ENCODE assay signal across 16 cellular contexts in the genomic region with DNA sequence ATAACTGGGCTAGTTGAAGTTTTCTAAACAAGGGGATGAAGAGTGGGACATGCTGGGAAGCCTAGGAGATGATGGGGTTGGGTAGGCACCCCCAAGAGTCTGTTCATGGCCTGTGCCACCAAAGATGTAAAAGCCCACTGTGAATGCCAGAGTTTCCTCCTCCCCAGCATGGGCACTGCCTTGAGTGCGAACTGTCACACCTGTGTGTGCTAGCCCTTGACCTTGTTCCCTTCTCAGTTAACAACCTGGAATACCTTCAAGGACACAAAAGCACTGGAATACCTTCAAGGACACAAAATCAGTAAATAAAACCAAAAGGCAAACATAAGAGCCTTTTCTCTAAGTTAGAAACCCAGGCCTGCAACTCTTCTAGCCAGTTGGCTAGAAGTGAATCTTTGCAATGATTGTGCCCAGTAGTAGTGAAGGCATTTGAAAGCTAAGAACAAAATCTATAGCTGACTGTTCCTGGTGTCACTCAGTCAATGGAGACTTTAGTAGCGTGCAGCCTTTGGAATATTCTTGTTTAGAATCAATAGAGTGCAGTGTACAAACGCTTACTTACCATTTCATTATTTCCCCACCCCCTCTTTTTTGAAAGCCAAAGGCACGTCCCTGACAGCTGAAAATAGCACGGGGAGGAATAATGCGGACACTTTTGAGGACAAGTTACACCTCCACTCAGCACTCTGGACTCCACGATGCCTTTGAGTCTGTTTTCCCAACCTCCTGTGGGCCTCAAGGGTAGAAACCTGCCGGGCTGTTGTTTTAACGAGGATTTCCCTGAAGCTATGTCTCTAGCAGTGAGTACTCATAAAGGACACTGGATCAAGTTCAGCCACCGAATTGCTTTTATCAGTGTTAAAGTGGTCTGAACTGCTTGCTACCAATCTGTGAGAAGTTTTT. TPM values are rescaled to one million over a fixed set of nuclear protein-coding genes. Genes with fewer than 3 reads are reported as not detected.
DNase-seq lines count a peak whose midpoint lies in the region; ATAC-seq and TF ChIP-seq lines count a peak whose summit lies in the region.
"Had no signal": no experiment of that assay in that cellular context is flagged by ENCODE, and none has a peak within 500 bp of the region (broad histone marks: within the 10 kb centered on the region; RNA-seq: fewer than 3 reads in every experiment).

No MANE protein-coding gene starts in this region.

- H3K27ac Mint-ChIP-seq in CD14-positive monocyte: peak overlapping the region in 4 of 7 donors; percentile 2 to 22 (median 16)
- peak overlapping the region; percentile 47 to 84 (median 64) for H3K27ac Mint-ChIP-seq in CD4-positive, alpha-beta memory T cell
- H3K27ac Mint-ChIP-seq in effector memory CD8-positive, alpha-beta T cell: peak overlapping the region; percentile 66 to 83
- peak overlapping the region; percentile 5 for H3K27ac Mint-ChIP-seq in memory B cell

- no peaks in the 10 kb centered on the region for H3K27me3 ChIP-seq in CD4-positive, alpha-beta memory T cell (ENCODE audit: insufficient read depth, low read length)

- peaks cover 0 to 1% (median 0%) of the 10 kb centered on the region in 3 donors for H3K27me3 Mint-ChIP-seq in CD14-positive monocyte (ENCODE audit: low read depth in 3 of 3)
- H3K27me3 Mint-ChIP-seq in CD4-positive, alpha-beta memory T cell: no peaks in the 10 kb centered on the region
- H3K27me3 Mint-ChIP-seq in effector memory CD8-positive, alpha-beta T cell: no peaks in the 10 kb centered on the region
- H3K27me3 Mint-ChIP-seq in memory B cell: no peaks in the 10 kb centered on the region

- CTCF ChIA-PET in CD4-positive, alpha-beta memory T cell (lab: Charles Lee; ENCODE audit: partially characterized antibody): interaction anchor here (0.8 to 29.4 kb wide), 3 partner anchors 8 to 36 kb away, joined by 3 to 875 read pairs (median 6); no protein-coding TSS in a partner anchor

- H3K36me3 Mint-ChIP-seq in CD14-positive monocyte (peaks cover 77 to 80% of the 10 kb centered on the region in 2 donors), memory B cell (peaks cover 35% of the 10 kb centered on the region)
- H3K36me3 Mint-ChIP-seq in CD4-positive, alpha-beta memory T cell: peaks cover 61 to 79% of the 10 kb centered on the region in 2 donors
- H3K36me3 Mint-ChIP-seq in effector memory CD8-positive, alpha-beta T cell (ENCODE audit: insufficient read depth): peaks cover 73% of the 10 kb centered on the region

- no peaks in the 10 kb centered on the region for H3K9me3 Mint-ChIP-seq in CD14-positive monocyte
- no peaks in the 10 kb centered on the region for H3K9me3 Mint-ChIP-seq in CD4-positive, alpha-beta memory T cell
- no peaks in the 10 kb centered on the region for H3K9me3 Mint-ChIP-seq in effector memory CD8-positive, alpha-beta T cell
- H3K9me3 Mint-ChIP-seq in memory B cell: no peaks in the 10 kb centered on the region

- no peak for ATAC-seq in effector memory CD8-positive, alpha-beta T cell (replicated peaks)
- ATAC-seq in memory B cell (ENCODE audit: low read depth) (no peak), HG02970 (IDR thresholded peaks at IDR 0.05; ENCODE audit: low FRiP score, unreplicated experiment) (no peak)

- no peak for TF ChIP-seq POLR2A in erythroblast (IDR thresholded peaks at IDR 0.05; ENCODE audit: low read length)

- H3K4me3 ChIP-seq in CD4-positive, alpha-beta memory T cell (ENCODE audit: low read length in 2 of 2): no peak overlapping the region

- H3K4me3 Mint-ChIP-seq in CD14-positive monocyte (no peak overlapping the region), memory B cell (no peak overlapping the region)
- H3K4me3 Mint-ChIP-seq in CD4-positive, alpha-beta memory T cell: no peak overlapping the region
- H3K4me3 Mint-ChIP-seq in effector memory CD8-positive, alpha-beta T cell: no peak overlapping the region

- no peak for DNase-seq in CD14-positive monocyte (ENCODE audit: low spot score)
- no peak for DNase-seq in CD4-positive, alpha-beta memory T cell
- no peak for DNase-seq in effector memory CD8-positive, alpha-beta T cell
- no peak for DNase-seq in memory B cell (ENCODE audit: low spot score in 2 of 2)
- DNase-seq in NCI-H526 (lab: John Stamatoyannopoulos, UW): no peak
- DNase-seq in erythroblast (lab: John Stamatoyannopoulos, UW): no peak
- DNase-seq in SHP77 (lab: John Stamatoyannopoulos, UW): no peak
- DNase-seq: activated gamma-delta T cell; Kasumi-1; NCI-H1092; NCI-H2081; NCI-H524 treated with DMSO at 0.1 percent for 48 hours; small intestine; stimulated activated CD4-positive, alpha-beta T cell treated with anti-CD3 and anti-CD28 coated beads, Interleukin-4, amount 100 ng/mL, for 4 hours had no signal

- intact Hi-C loops in CD14-positive monocyte (cut with micrococcal nuclease): loop anchor here (5.0 to 10.0 kb wide), 2 partner anchors 37 to 134 kb away; partner anchors contain the start of genes ATXN7 (in 1 of the 2) and THOC7 (in 1 of the 2)
- intact Hi-C loops in CD4-positive, alpha-beta memory T cell (cut with micrococcal nuclease): no loop called here

- no peak for TF ChIP-seq CTCF in CD14-positive monocyte (IDR thresholded peaks at IDR 0.05)

- POLR2A ChIA-PET in CD4-positive, alpha-beta memory T cell (lab: Charles Lee; ENCODE audit: partially characterized antibody): interaction anchor here (1.1 to 1.6 kb wide), 2 partner anchors 22 to 31 kb away, joined by 4 read pairs; no protein-coding TSS in a partner anchor

- H3K27ac ChIP-seq in CD4-positive, alpha-beta memory T cell (ENCODE audit: low read depth, low read length): no peak overlapping the region
- H3K27ac ChIP-seq: parathyroid adenoma had no signal

- no peaks in the 10 kb centered on the region for H3K9me3 ChIP-seq in CD4-positive, alpha-beta memory T cell (ENCODE audit: control insufficient read depth in 1 of 2, low read length in 2 of 2)

- H3K4me1 Mint-ChIP-seq in CD14-positive monocyte (peaks cover 9% of the 10 kb centered on the region), memory B cell (no peaks in the 10 kb centered on the region)
- peaks cover 24 to 59% (median 43%) of the 10 kb centered on the region in 4 donors for H3K4me1 Mint-ChIP-seq in CD4-positive, alpha-beta memory T cell
- H3K4me1 Mint-ChIP-seq in effector memory CD8-positive, alpha-beta T cell (ENCODE audit: low read depth in 2 of 2): peaks cover 4 to 18% of the 10 kb centered on the region in 2 donors

- H3K4me1 ChIP-seq in CD4-positive, alpha-beta memory T cell (ENCODE audit: insufficient read depth, low read length): peaks cover 3% of the 10 kb centered on the region
- H3K4me1 ChIP-seq: parathyroid adenoma had no signal

- H3K36me3 ChIP-seq in CD4-positive, alpha-beta memory T cell (ENCODE audit: insufficient read depth, low read length): peaks cover 81% of the 10 kb centered on the region

RNA-seq across cellular contexts. Expression of gene PSMD6, which starts 24.2 kb away (rescaled TPM):
- polyA plus RNA-seq in CD14-positive monocyte: 100 to 1,000 TPM; 101 to 135 TPM
- total RNA-seq in CD4-positive, alpha-beta memory T cell: 10 to 100 TPM; 65.7 to 68.1 TPM
- polyA plus RNA-seq in CD4-positive, alpha-beta memory T cell: 100 to 1,000 TPM; 127 to 152 TPM

Comparison
In these comparisons a context has a peak if more than half of its experiments do, and no peak if none do; other contexts are left out.
1. H3K27ac Mint-ChIP-seq: peak in every context shown above with its lines; median percentile 74 in effector memory CD8-positive, alpha-beta T cell; 64 in CD4-positive, alpha-beta memory T cell; 16 in CD14-positive monocyte; 5 in memory B cell.